ENCODE assay signal across 22 cellular contexts in the genomic region with DNA sequence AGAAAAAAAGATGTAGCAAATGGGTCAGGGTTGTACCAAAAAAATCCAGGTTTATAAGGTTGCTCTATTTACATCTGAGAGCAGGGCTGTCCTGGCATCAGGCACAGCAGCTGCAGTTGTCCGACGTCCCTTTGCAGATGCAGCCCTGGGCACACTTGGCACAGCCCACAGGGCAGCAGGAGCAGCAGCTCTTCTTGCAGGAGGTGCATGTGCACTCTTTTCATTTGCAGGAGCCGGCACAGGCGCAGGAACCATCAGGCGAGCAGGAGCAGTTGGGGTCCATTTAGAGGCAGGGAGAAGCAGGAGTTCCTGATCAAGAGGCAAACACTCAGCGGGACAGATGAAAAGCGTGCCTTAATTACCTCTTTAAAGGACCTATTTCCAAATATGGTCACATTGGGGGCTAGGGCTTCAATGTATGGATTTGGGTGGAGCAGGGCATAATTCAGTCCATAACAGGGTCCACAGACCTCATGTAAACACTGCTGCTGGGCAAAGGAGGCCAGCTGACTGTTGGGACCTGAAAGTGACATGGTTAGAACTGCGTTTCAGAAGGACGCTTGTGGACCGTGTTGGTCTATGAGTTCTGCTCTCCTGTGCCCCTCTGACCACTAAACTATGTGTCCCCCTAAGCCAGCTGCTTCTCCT. TPM values are rescaled to one million over a fixed set of nuclear protein-coding genes. Genes with fewer than 3 reads are reported as not detected.
DNase-seq lines count a peak whose midpoint lies in the region; ATAC-seq, FAIRE-seq and TF ChIP-seq lines count a peak whose summit lies in the region.
"Had no signal": no experiment of that assay in that cellular context is flagged by ENCODE, and none has a peak within 500 bp of the region (broad histone marks: within the 10 kb centered on the region; RNA-seq: fewer than 3 reads in every experiment).

No MANE protein-coding gene starts in this region.

- H3K79me1 ChIP-seq in H1 (ENCODE audit: low read depth, low read length): no peaks in the 10 kb centered on the region

- no peak overlapping the region for H3K14ac ChIP-seq in H1 (ENCODE audit: insufficient read length)

- TF ChIP-seq EP300 in H1 (IDR thresholded peaks at IDR 0.05; ENCODE audit: borderline replicate concordance in 1 of 2, low read depth in 2 of 2, low read length in 2 of 2): no peak

- no peak overlapping the region for H3K18ac ChIP-seq in H1 (ENCODE audit: extremely low read depth, low read length)

- H3K4me1 ChIP-seq in H1 (replicated peaks in 1 of 4; ENCODE audit: control insufficient read depth in 3 of 4, insufficient read depth in 4 of 4, low read length in 3 of 4) (peaks cover 0 to 6% (median 4%) of the 10 kb centered on the region in 4 experiments; a peak in 5 of 7 replicates), aorta (ENCODE audit: control insufficient read depth in 1 of 2, insufficient read depth in 2 of 2, low read length in 2 of 2) (no peaks in the 10 kb centered on the region)

- CTCF ChIA-PET in H1 (lab: Charles Lee; ENCODE audit: partially characterized antibody): interaction anchor here (1.9 to 9.0 kb wide), 5 partner anchors 9 to 162 kb away, joined by 5 to 106 read pairs (median 43); a partner anchor contains a TSS

- no peak overlapping the region for H3K56ac ChIP-seq in H1 (replicated peaks; ENCODE audit: insufficient read length, low read depth, low read length)

- H2BK15ac ChIP-seq in H1 (ENCODE audit: low read length): no peak overlapping the region

- H2AK5ac ChIP-seq in H1 (ENCODE audit: low read depth, low read length): no peak overlapping the region

- H3K23ac ChIP-seq in H1 (ENCODE audit: insufficient read length): no peak overlapping the region

- no peak for TF ChIP-seq POLR2A in H1 (IDR thresholded peaks at IDR 0.05; ENCODE audit: control extremely low read depth in 1 of 2, low read depth in 2 of 2, low read length in 2 of 2)

- intact Hi-C loops in aorta (cut with DNase I): loop anchor here (5.0 kb wide), 4 partner anchors 34 to 164 kb away; no protein-coding TSS in a partner anchor

- peaks cover 0 to 5% of the 10 kb centered on the region in 2 experiments for H4K20me1 ChIP-seq in H1 (replicated peaks in 1 of 2; ENCODE audit: control insufficient read depth in 1 of 2, insufficient read depth in 2 of 2, low read length in 2 of 2)

- H2BK5ac ChIP-seq in H1 (ENCODE audit: low read depth, low read length): no peak overlapping the region

- H3K79me2 ChIP-seq in H1 (ENCODE audit: control insufficient read depth in 1 of 2, insufficient read depth in 2 of 2, low read length in 2 of 2): no peaks in the 10 kb centered on the region

- H3K27me3 ChIP-seq in H1 (replicated peaks in 1 of 4; ENCODE audit: control insufficient read depth in 3 of 4, extremely low read depth in 1 of 4, insufficient read depth in 3 of 4, low read length in 3 of 4) (no peaks in the 10 kb centered on the region), aorta (ENCODE audit: control insufficient read depth in 1 of 2, insufficient read depth in 2 of 2, low read length in 1 of 2) (no peaks in the 10 kb centered on the region)
- H3K27me3 ChIP-seq: stomach, thyroid gland had no signal

- no peak overlapping the region for H3K27ac ChIP-seq in H1 (ENCODE audit: low read depth, low read length)
- H3K27ac ChIP-seq in aorta (ENCODE audit: low read depth in 1 of 2, low read length in 2 of 2): no peak overlapping the region
- H3K27ac ChIP-seq: A549, left ventricle myocardium inferior, stomach, thyroid gland had no signal

- no peak overlapping the region for H2BK20ac ChIP-seq in H1 (ENCODE audit: low read length)

- no peak overlapping the region for H2BK120ac ChIP-seq in H1 (replicated peaks; ENCODE audit: low read depth, low read length)

- H2AFZ ChIP-seq in H1 (ENCODE audit: low read length): no peak overlapping the region

- H3K4me2 ChIP-seq in H1 (ENCODE audit: insufficient read depth in 1 of 2, low read depth in 2 of 2, low read length in 2 of 2): no peak overlapping the region
- H3K4me2 ChIP-seq: A549 had no signal

- WGBS in H1 (ENCODE audit: extremely low coverage in 1 of 2, insufficient coverage in 1 of 2, insufficient read length in 1 of 2, insufficient replicate concordance in 2 of 2, low coverage in 1 of 2, low lambda C conversion rate in 2 of 2, missing lambda C conversion rate in 1 of 2), 2 experiments: 86% methylated on average over 10 of the region's 10 CpGs; no CpG with 5 or more reads in 1 of the 2 experiments
- 53 to 61% methylated on average over 10 of the region's 10 CpGs for WGBS in aorta, 2 donors

- H3K36me3 ChIP-seq in H1 (ENCODE audit: control insufficient read depth in 2 of 4, insufficient read depth in 4 of 4, low read length in 3 of 4) (no peaks in the 10 kb centered on the region), aorta (ENCODE audit: control insufficient read depth in 1 of 2, insufficient read depth in 2 of 2, low read length in 1 of 2) (no peaks in the 10 kb centered on the region)
- H3K36me3 ChIP-seq: left ventricle myocardium inferior, thyroid gland had no signal

- no peak overlapping the region for H2BK12ac ChIP-seq in H1 (ENCODE audit: low read depth, low read length)

- no peak for TF ChIP-seq RAD21 in H1 (IDR thresholded peaks at IDR 0.05 in 1 of 2, conservative IDR thresholded peaks at IDR 0.05 in 1 of 2; ENCODE audit: low read depth in 2 of 2, low read length in 2 of 2)

- H3K9me3 ChIP-seq in H1 (ENCODE audit: insufficient read depth in 2 of 2, low read depth in 1 of 2, low read length in 1 of 2) (no peaks in the 10 kb centered on the region), aorta (ENCODE audit: control insufficient read depth, low read length) (no peaks in the 10 kb centered on the region)
- H3K9me3 ChIP-seq: A549, left ventricle myocardium inferior, stomach, thyroid gland had no signal

- no peak for FAIRE-seq in H1 (lab: Jason Lieb, UNC)
- FAIRE-seq: A549, H54, islet of Langerhans had no signal

- H3K4ac ChIP-seq in H1 (replicated peaks; ENCODE audit: insufficient read length, low read depth, low read length): no peak overlapping the region

- H3K9ac ChIP-seq in H1 (replicated peaks in 1 of 4; ENCODE audit: extremely low read depth in 1 of 4, low read depth in 3 of 4, low read length in 3 of 4): no peak overlapping the region

- POLR2A ChIA-PET in H1 (lab: Charles Lee; ENCODE audit: partially characterized antibody): interaction anchor here (0.6 to 1.5 kb wide), 2 partner anchors 35 to 39 kb away, joined by 4 read pairs; no protein-coding TSS in a partner anchor

- no peak for ATAC-seq in aorta (ENCODE audit: low FRiP score)
- ATAC-seq: A549; activated T-cell treated with anti-CD3 and anti-CD28 coated beads, Interleukin-2, amount 50 U/mL, for 4 hours; SK-N-SH treated with all-trans-retinoic acid at 6 μM for 48 hours had no signal

- H4K8ac ChIP-seq in H1 (ENCODE audit: extremely low read depth, insufficient read depth, low read length): no peak overlapping the region

- H4K5ac ChIP-seq in H1 (ENCODE audit: insufficient read length, low read depth, low read length): no peak overlapping the region

- peaks cover 6% of the 10 kb centered on the region for H3K23me2 ChIP-seq in H1 (ENCODE audit: low read depth, low read length)

- no peak overlapping the region for H4K91ac ChIP-seq in H1 (replicated peaks; ENCODE audit: insufficient read length, low read length)

- DNase-seq in activated effector memory CD4-positive, alpha-beta T cell treated with anti-CD3 and anti-CD28 coated beads, Interleukin-2, amount 50 U/mL, for 16 hours: peak; percentile 50
- no peak for DNase-seq in activated effector memory CD4-positive, alpha-beta T cell treated with Interleukin-2 at 50 U/mL for 16 hours
- DNase-seq in NCI-H510A treated with DMSO at 0.1 percent for 48 hours (lab: John Stamatoyannopoulos, UW): peak; percentile 49
- DNase-seq in H1 (ENCODE audit: low read depth in 1 of 2, low spot score in 2 of 2): no peak
- peak; percentile 12 to 38 for DNase-seq in aorta
- no peak for DNase-seq in activated CD4-positive, alpha-beta T cell treated with anti-CD3 and anti-CD28 coated beads, Interleukin-2, amount 50 U/mL, for 4 hours
- no peak for DNase-seq in stimulated activated CD4-positive, alpha-beta T cell treated with anti-CD3 and anti-CD28 coated beads, Interleukin-1b, Interleukin-23, amount 100 ng/mL, for 48 hours
- no peak for DNase-seq in T-helper 1 cell
- DNase-seq: activated CD4-positive, alpha-beta T cell treated with anti-CD3 and anti-CD28 coated beads for 48 hours; activated naive CD4-positive, alpha-beta T cell; activated T-cell treated with anti-CD3 and anti-CD28 coated beads, Interleukin-2, amount 50 U/mL, for 4 hours; AML-193; CD4-positive, alpha-beta T cell; left ventricle myocardium inferior; naive B cell; NCI-H1436 treated with DMSO at 0.1 percent for 48 hours; stomach; thyroid gland had no signal

- H3K4me3 ChIP-seq in H1 (ENCODE audit: extremely low read depth in 1 of 4, insufficient read depth in 2 of 4, low read depth in 3 of 4, low read length in 4 of 4) (no peak overlapping the region), aorta (ENCODE audit: low read length in 2 of 2) (no peak overlapping the region)
- H3K4me3 ChIP-seq: A549, left ventricle myocardium inferior, stomach, thyroid gland had no signal

- TF ChIP-seq CTCF in H1 (IDR thresholded peaks at IDR 0.05; ENCODE audit: control extremely low read depth in 1 of 3, insufficient read depth in 1 of 3, low read depth in 1 of 3, low read length in 3 of 3): no peak

TF ChIP-seq in H1, 55 proteins besides CTCF, POLR2A, EP300 and RAD21 (continues in another document):
- TF ChIP-seq BACH1 (IDR thresholded peaks at IDR 0.05; ENCODE audit: low read length): no peak

RNA-seq across cellular contexts. Expression of a gene that starts 4.3 kb away (rescaled TPM):
- total RNA-seq in H1 (2021; fragmentation: NEBNext Ultra II Directional; extraction: Animal tissue kit (Norgen Biotek cat#: 25700)): 2.5 and 2.7 TPM in 2 replicates
- polyA plus RNA-seq in H1 (2011; rRNA removed) (2.3 and 3.7 TPM in 2 replicates), aorta (1 to 10 TPM; 1.9 to 3.2 TPM)
- polyA plus RNA-seq in H1 (2011; cell fraction: cytosol; rRNA removed): 3.2 TPM
- 6.4 TPM for polyA plus RNA-seq in H1 (2011; cell fraction: nucleus; rRNA removed)
- 1.9 to 4.7 TPM (median 3.3 TPM) in 4 replicates for polyA plus RNA-seq in H1 (2012, experiment 1 of 2)
- polyA plus RNA-seq in H1 (2012, experiment 2 of 2): 7.6 TPM
- polyA plus RNA-seq in H1 (2013, experiment 1 of 2): 1.1 TPM
- polyA plus RNA-seq in H1 (2013, experiment 2 of 2): 1.1 TPM
- 1.8 and 3.0 TPM in 2 replicates for polyA minus RNA-seq in H1 (2011; rRNA and poly(A)+ RNA removed)
- polyA minus RNA-seq in H1 (2011; cell fraction: cytosol; rRNA and poly(A)+ RNA removed): 3.4 TPM
- polyA minus RNA-seq in H1 (2011; cell fraction: nucleus; rRNA and poly(A)+ RNA removed): 1.9 TPM
- 1 to 10 TPM; 2.6 to 6.4 TPM for total RNA-seq in aorta

RNA-seq across cellular contexts. Expression of a gene that starts 28.8 kb away (rescaled TPM):
- total RNA-seq in H1 (2021; fragmentation: NEBNext Ultra II Directional; extraction: Animal tissue kit (Norgen Biotek cat#: 25700)): 51.9 and 56.4 TPM in 2 replicates
- polyA plus RNA-seq in H1 (2011; rRNA removed) (47.5 and 69.2 TPM in 2 replicates), aorta (10 to 100 TPM in 1 of 2 donors, 1 to 10 TPM in 1; 3.3 to 19.7 TPM)
- polyA plus RNA-seq in H1 (2011; cell fraction: cytosol; rRNA removed): 55.0 TPM
- 157 TPM for polyA plus RNA-seq in H1 (2011; cell fraction: nucleus; rRNA removed)
- 42.8 to 57.1 TPM (median 54.3 TPM) in 4 replicates for polyA plus RNA-seq in H1 (2012, experiment 1 of 2)
- 45.5 TPM for polyA plus RNA-seq in H1 (2012, experiment 2 of 2)
- polyA plus RNA-seq in H1 (2013, experiment 1 of 2): 32.6 TPM
- polyA plus RNA-seq in H1 (2013, experiment 2 of 2): 30.2 TPM
- polyA minus RNA-seq in H1 (2011; rRNA and poly(A)+ RNA removed): 27.7 and 32.0 TPM in 2 replicates
- 22.2 TPM for polyA minus RNA-seq in H1 (2011; cell fraction: cytosol; rRNA and poly(A)+ RNA removed)
- polyA minus RNA-seq in H1 (2011; cell fraction: nucleus; rRNA and poly(A)+ RNA removed): 30.7 TPM
- 1 to 10 TPM; 7.1 to 8.6 TPM for total RNA-seq in aorta

Comparison
In these comparisons a context has a peak if more than half of its experiments do, and no peak if none do; other contexts are left out.
1. DNase-seq: peak in activated effector memory CD4-positive, alpha-beta T cell treated with anti-CD3 and anti-CD28 coated beads, Interleukin-2, amount 50 U/mL, for 16 hours (single experiment), NCI-H510A treated with DMSO at 0.1 percent for 48 hours (single experiment) and aorta (2 of 2); none in activated effector memory CD4-positive, alpha-beta T cell treated with Interleukin-2 at 50 U/mL for 16 hours (single experiment), H1 (0 of 2), activated CD4-positive, alpha-beta T cell treated with anti-CD3 and anti-CD28 coated beads, Interleukin-2, amount 50 U/mL, for 4 hours (0 of 2), stimulated activated CD4-positive, alpha-beta T cell treated with anti-CD3 and anti-CD28 coated beads, Interleukin-1b, Interleukin-23, amount 100 ng/mL, for 48 hours (single experiment) and T-helper 1 cell (0 of 5).